Comparison of ENCODE assay signal across 20 cellular contexts in genomic region chr18:21335927-21336488, GRCh38.
DNase-seq lines count a peak whose midpoint lies in the region; ATAC-seq and TF ChIP-seq lines count a peak whose summit lies in the region.
"Had no signal": no experiment of that assay in that cellular context is flagged by ENCODE, and none has a peak within 500 bp of the region (broad histone marks: within the 10 kb centered on the region; RNA-seq: fewer than 3 reads in every experiment).

No MANE protein-coding gene starts in this region.

- no peak overlapping the region for H4K8ac ChIP-seq in IMR-90 (ENCODE audit: low read depth in 2 of 2, low read length in 2 of 2)

- WGBS in IMR-90 (ENCODE audit: extremely low coverage in 2 of 2, insufficient read length in 1 of 2), 2 experiments = no CpG with 5 or more reads among the region's 5 CpGs

- in situ Hi-C loops in IMR-90 (cut with MboI; ENCODE audit: low sequenced_read_pairs) = no loop called here

- no peaks in the 10 kb centered on the region for H3K9me3 ChIP-seq in IMR-90 (ENCODE audit: control insufficient read depth, insufficient read depth, low read length)
- no peaks in the 10 kb centered on the region for H3K9me3 ChIP-seq in neural progenitor cell (ENCODE audit: low read depth)
- H3K9me3 ChIP-seq: BLaER1 treated with 17β-estradiol and CSF1 and Interleukin-3, amounts not matched to agents 10 nM and 100 nM had no signal

- H2AFZ ChIP-seq in IMR-90 (replicated peaks; ENCODE audit: low read length, poor library complexity) (no peak overlapping the region), neural progenitor cell (replicated peaks) (no peak overlapping the region)
- H2AFZ ChIP-seq: GM23248 had no signal

- TF ChIP-seq CTCF in IMR-90 (conservative IDR thresholded peaks at IDR 0.05; ENCODE audit: low read depth, low read length) (no peak), neural progenitor cell (IDR thresholded peaks at IDR 0.05) (no peak), HFFc6 (IDR thresholded peaks at IDR 0.05) (no peak)

- no peak overlapping the region for H2BK15ac ChIP-seq in IMR-90 (ENCODE audit: low read depth, low read length)

- ATAC-seq in IMR-90 (ENCODE audit: low read depth) (peak; percentile 27; the same call in 1 of the 2 replicates), left lobe of liver (peak; percentile 87), GM21423 (IDR thresholded peaks at IDR 0.05; ENCODE audit: unreplicated experiment) (no peak)
- ATAC-seq: GM12878, HCT116, K562 had no signal

- dilution Hi-C loops in IMR-90 (cut with HindIII; ENCODE audit: low sequenced_read_pairs, unreplicated experiment) = no loop called here

- DNase-seq in H4 (ENCODE audit: low spot score) = peak; percentile 15
- DNase-seq in IMR-90 = peak; percentile 2
- no peak for DNase-seq in left lobe of liver (ENCODE audit: low spot score)
- DNase-seq in neural progenitor cell (ENCODE audit: low spot score) = no peak
- no peak for DNase-seq in NCI-H1105 treated with DMSO at 0.1 percent for 48 hours (lab: John Stamatoyannopoulos, UW)
- DNase-seq in HFFc6 = no peak
- DNase-seq: CD4-positive, CD25-positive, alpha-beta regulatory T cell; CD8-positive, alpha-beta memory T cell; COR-L47; DMS 273 treated with DMSO at 0.1 percent for 48 hours; DMS53; DND-41; EL; GM23248 had no signal

- H3F3A ChIP-seq in neural progenitor cell (ENCODE audit: low read depth) = peaks cover 63% of the 10 kb centered on the region

- H3K4me1 Mint-ChIP-seq in neural progenitor cell (peaks cover 28% of the 10 kb centered on the region), HFFc6 (ENCODE audit: low read depth) (peaks cover 19% of the 10 kb centered on the region)
- H3K4me1 Mint-ChIP-seq: B cell; CD4-positive, CD25-positive, alpha-beta regulatory T cell; CD8-positive, alpha-beta memory T cell had no signal

- no peak overlapping the region for H3K23ac ChIP-seq in IMR-90 (ENCODE audit: low read depth, low read length)

- no peaks in the 10 kb centered on the region for H3K9me3 Mint-ChIP-seq in neural progenitor cell
- no peaks in the 10 kb centered on the region for H3K9me3 Mint-ChIP-seq in HFFc6
- H3K9me3 Mint-ChIP-seq: CD4-positive, CD25-positive, alpha-beta regulatory T cell; CD8-positive, alpha-beta memory T cell had no signal

- no peaks in the 10 kb centered on the region for H3K9me1 ChIP-seq in IMR-90 (ENCODE audit: insufficient read depth, low read length)

- H3K27me3 ChIP-seq in IMR-90 (ENCODE audit: control insufficient read depth, insufficient read depth, low read length) (peaks cover 4% of the 10 kb centered on the region; the same call in 1 of the 2 replicates), neural progenitor cell (no peaks in the 10 kb centered on the region)
- H3K27me3 ChIP-seq: BLaER1 treated with 17β-estradiol and CSF1 and Interleukin-3, amounts not matched to agents 10 nM and 100 nM had no signal

- H3K18ac ChIP-seq in IMR-90 (ENCODE audit: low read depth, low read length) = no peak overlapping the region

- H3K27me3 Mint-ChIP-seq in neural progenitor cell (ENCODE audit: insufficient read depth, low read depth) = peaks cover 2% of the 10 kb centered on the region
- H3K27me3 Mint-ChIP-seq in HFFc6 (ENCODE audit: insufficient read depth) = no peaks in the 10 kb centered on the region
- H3K27me3 Mint-ChIP-seq: CD4-positive, CD25-positive, alpha-beta regulatory T cell had no signal

- no peak overlapping the region for H3K4ac ChIP-seq in IMR-90 (ENCODE audit: low read depth, low read length)

- H3K4me3 Mint-ChIP-seq in neural progenitor cell = no peak overlapping the region
- H3K4me3 Mint-ChIP-seq in HFFc6 = no peak overlapping the region
- H3K4me3 Mint-ChIP-seq: B cell; CD4-positive, CD25-positive, alpha-beta regulatory T cell; CD8-positive, alpha-beta memory T cell had no signal

- H3K36me3 Mint-ChIP-seq in neural progenitor cell = peaks cover 14% of the 10 kb centered on the region
- no peaks in the 10 kb centered on the region for H3K36me3 Mint-ChIP-seq in HFFc6 (ENCODE audit: low read depth)
- H3K36me3 Mint-ChIP-seq: CD4-positive, CD25-positive, alpha-beta regulatory T cell; CD8-positive, alpha-beta memory T cell had no signal

- H3K79me1 ChIP-seq in IMR-90 (ENCODE audit: low read depth in 1 of 2, low read length in 2 of 2) = no peaks in the 10 kb centered on the region

- H3K4me3 ChIP-seq in IMR-90 (ENCODE audit: insufficient read depth, low read depth, low read length) = no peak overlapping the region
- no peak overlapping the region for H3K4me3 ChIP-seq in neural progenitor cell
- H3K4me3 ChIP-seq: BLaER1 treated with 17β-estradiol and CSF1 and Interleukin-3, amounts not matched to agents 10 nM and 100 nM; GM12878; GM23248; K562 had no signal

- H3K14ac ChIP-seq in IMR-90 (replicated peaks; ENCODE audit: low read depth, low read length) = no peak overlapping the region

- no peak overlapping the region for H2AK5ac ChIP-seq in IMR-90 (ENCODE audit: low read depth, low read length)

- H2BK120ac ChIP-seq in IMR-90 (ENCODE audit: low read depth, low read length) = no peak overlapping the region

- no peak overlapping the region for H4K91ac ChIP-seq in IMR-90 (ENCODE audit: insufficient read depth, low read depth, low read length)

- H3K4me2 ChIP-seq in IMR-90 (ENCODE audit: low read depth, low read length) = no peak overlapping the region
- H3K4me2 ChIP-seq in neural progenitor cell = no peak overlapping the region
- H3K4me2 ChIP-seq: BLaER1 treated with 17β-estradiol and CSF1 and Interleukin-3, amounts not matched to agents 10 nM and 100 nM had no signal

- no peak for TF ChIP-seq POLR2A in IMR-90 (IDR thresholded peaks at IDR 0.05; ENCODE audit: low read depth, low read length)

- H2BK5ac ChIP-seq in IMR-90 (ENCODE audit: low read depth, low read length, poor library complexity, severe bottlenecking) = no peak overlapping the region

- POLR2A ChIA-PET in IMR-90 (lab: Charles Lee; ENCODE audit: unreplicated experiment) = no interaction called here

- H3K36me3 ChIP-seq in IMR-90 (ENCODE audit: control insufficient read depth, insufficient read depth, low read length) (no peaks in the 10 kb centered on the region), neural progenitor cell (no peaks in the 10 kb centered on the region)
- H3K36me3 ChIP-seq: BLaER1 treated with 17β-estradiol and CSF1 and Interleukin-3, amounts not matched to agents 10 nM and 100 nM had no signal

- H4K5ac ChIP-seq in IMR-90 (ENCODE audit: low read depth, low read length) = no peak overlapping the region

- peaks cover 97% of the 10 kb centered on the region for H3K79me2 ChIP-seq in neural progenitor cell (ENCODE audit: low read depth)

- no peaks in the 10 kb centered on the region for H3K4me1 ChIP-seq in IMR-90 (ENCODE audit: control insufficient read depth, insufficient read depth, low read length)
- peaks cover 49% of the 10 kb centered on the region for H3K4me1 ChIP-seq in neural progenitor cell
- H3K4me1 ChIP-seq: BLaER1 treated with 17β-estradiol and CSF1 and Interleukin-3, amounts not matched to agents 10 nM and 100 nM had no signal

- H4K20me1 ChIP-seq in IMR-90 (ENCODE audit: insufficient read depth, low read length) (no peaks in the 10 kb centered on the region), neural progenitor cell (ENCODE audit: low read depth) (peaks cover 2% of the 10 kb centered on the region)
- H4K20me1 ChIP-seq: BLaER1 treated with 17β-estradiol and CSF1 and Interleukin-3, amounts not matched to agents 10 nM and 100 nM had no signal

- H3K9ac ChIP-seq in IMR-90 (ENCODE audit: low read depth, low read length) (no peak overlapping the region), neural progenitor cell (no peak overlapping the region)
- H3K9ac ChIP-seq: BLaER1 treated with 17β-estradiol and CSF1 and Interleukin-3, amounts not matched to agents 10 nM and 100 nM; GM23248 had no signal

- H2AK9ac ChIP-seq in IMR-90 (replicated peaks; ENCODE audit: low read depth, low read length, poor library complexity) = no peak overlapping the region

- CTCF ChIA-PET in IMR-90 (lab: Yijun Ruan, JAX) = no interaction called here

- no peak overlapping the region for H2BK20ac ChIP-seq in IMR-90 (ENCODE audit: low read depth, low read length)

- no peak for TF ChIP-seq RAD21 in IMR-90 (IDR thresholded peaks at IDR 0.05; ENCODE audit: low read length)

- H3K27ac ChIP-seq in IMR-90 (ENCODE audit: insufficient read depth, low read length) (no peak overlapping the region), neural progenitor cell (peak overlapping the region; percentile 78)
- H3K27ac ChIP-seq: BLaER1 treated with 17β-estradiol and CSF1 and Interleukin-3, amounts not matched to agents 10 nM and 100 nM; GM23248 had no signal

- intact Hi-C loops in IMR-90 (cut with micrococcal nuclease) = loop anchor here (1.0 kb wide), 1 partner anchor 43 kb away; no protein-coding TSS in a partner anchor

- no peak overlapping the region for H3K56ac ChIP-seq in IMR-90 (ENCODE audit: extremely low read depth, insufficient read depth, low read length)

- H3K27ac Mint-ChIP-seq in neural progenitor cell = no peak overlapping the region
- no peak overlapping the region for H3K27ac Mint-ChIP-seq in HFFc6
- H3K27ac Mint-ChIP-seq: B cell; CD4-positive, CD25-positive, alpha-beta regulatory T cell; CD8-positive, alpha-beta memory T cell had no signal

- no TSS peak for BruUV-seq in IMR-90 (replicated peaks; lab: Mats Ljungman, UMichigan)

TF ChIP-seq in IMR-90, 13 proteins besides CTCF, POLR2A, EP300 and RAD21:
- TF ChIP-seq CEBPB (IDR thresholded peaks at IDR 0.05; ENCODE audit: low read depth, low read length) (no peak), CHD1 (IDR thresholded peaks at IDR 0.05; ENCODE audit: low read depth, low read length) (no peak), USF2 (IDR thresholded peaks at IDR 0.05; ENCODE audit: low read depth, low read length) (no peak)

Comparison
In these comparisons a context has a peak if more than half of its experiments do, and no peak if none do; other contexts are left out.
1. DNase-seq: peak in H4 (single experiment) and IMR-90 (single experiment); none in left lobe of liver (single experiment), neural progenitor cell (single experiment), NCI-H1105 treated with DMSO at 0.1 percent for 48 hours (single experiment) and HFFc6 (single experiment).